ENCODE assay signal across 20 cellular contexts in genomic region chr19:33241091-33241529, GRCh38. TPM values are rescaled to one million over a fixed set of nuclear protein-coding genes. Genes with fewer than 3 reads are reported as not detected.
DNase-seq lines count a peak whose midpoint lies in the region; ATAC-seq and TF ChIP-seq lines count a peak whose summit lies in the region.
"Had no signal": no experiment of that assay in that cellular context is flagged by ENCODE, and none has a peak within 500 bp of the region (broad histone marks: within the 10 kb centered on the region; RNA-seq: fewer than 3 reads in every experiment).

No MANE protein-coding gene starts in this region.

- no peaks in the 10 kb centered on the region for H3K36me3 Mint-ChIP-seq in stimulated activated memory B cell treated with anti-CD40 and anti-IgM and Interleukin-4, amounts not matched to agents 10 μg/mL and 1 μg/mL and 100 μg/mL, for 72 hours
- H3K36me3 Mint-ChIP-seq: activated naive CD4-positive, alpha-beta T cell treated with anti-CD3 and anti-CD28 coated beads, Interleukin-2, amount 50 U/mL, for 24 hours; mesothelial cell of epicardium had no signal

- H3K27me3 ChIP-seq in Panc1 (ENCODE audit: control insufficient read depth, insufficient read depth, low read length) (no peaks in the 10 kb centered on the region), duodenal mucosa (ENCODE audit: control insufficient read depth in 1 of 2, insufficient read depth in 2 of 2, low read length in 2 of 2) (no peaks in the 10 kb centered on the region), lower lobe of right lung (ENCODE audit: low read depth) (peaks cover 3% of the 10 kb centered on the region)

- no peaks in the 10 kb centered on the region for H3K9me3 Mint-ChIP-seq in stimulated activated memory B cell treated with anti-CD40 and anti-IgM and Interleukin-4, amounts not matched to agents 10 μg/mL and 1 μg/mL and 100 μg/mL, for 72 hours
- H3K9me3 Mint-ChIP-seq: activated naive CD4-positive, alpha-beta T cell treated with anti-CD3 and anti-CD28 coated beads, Interleukin-2, amount 50 U/mL, for 24 hours; HFFc6; mesothelial cell of epicardium; neural crest cell had no signal

- H3K4me1 Mint-ChIP-seq in stimulated activated memory B cell treated with anti-CD40 and anti-IgM and Interleukin-4, amounts not matched to agents 10 μg/mL and 1 μg/mL and 100 μg/mL, for 72 hours, result no peaks in the 10 kb centered on the region
- H3K4me1 Mint-ChIP-seq: activated naive CD4-positive, alpha-beta T cell treated with anti-CD3 and anti-CD28 coated beads, Interleukin-2, amount 50 U/mL, for 24 hours; mesothelial cell of epicardium; neural crest cell had no signal

- H3K36me3 ChIP-seq in Panc1 (ENCODE audit: control insufficient read depth, insufficient read depth, low read length) (no peaks in the 10 kb centered on the region), duodenal mucosa (ENCODE audit: control insufficient read depth in 1 of 2, insufficient read depth in 2 of 2, low read length in 2 of 2) (no peaks in the 10 kb centered on the region), lower lobe of right lung (no peaks in the 10 kb centered on the region)
- H3K36me3 ChIP-seq: prostate gland, thoracic aorta had no signal

- CTCF ChIA-PET in Panc1 (lab: Charles Lee), result interaction anchor here (0.6 to 1.8 kb wide), 6 partner anchors 149 to 167 kb away, joined by 4 to 17 read pairs (median 5); no protein-coding TSS in a partner anchor

- no peak overlapping the region for H3K4me3 Mint-ChIP-seq in stimulated activated memory B cell treated with anti-CD40 and anti-IgM and Interleukin-4, amounts not matched to agents 10 μg/mL and 1 μg/mL and 100 μg/mL, for 72 hours
- H3K4me3 Mint-ChIP-seq: activated naive CD4-positive, alpha-beta T cell treated with anti-CD3 and anti-CD28 coated beads, Interleukin-2, amount 50 U/mL, for 24 hours; HFFc6; mesothelial cell of epicardium; neural crest cell had no signal

- peaks cover 50% of the 10 kb centered on the region for H3K27me3 Mint-ChIP-seq in stimulated activated memory B cell treated with anti-CD40 and anti-IgM and Interleukin-4, amounts not matched to agents 10 μg/mL and 1 μg/mL and 100 μg/mL, for 72 hours
- H3K27me3 Mint-ChIP-seq: activated naive CD4-positive, alpha-beta T cell treated with anti-CD3 and anti-CD28 coated beads, Interleukin-2, amount 50 U/mL, for 24 hours had no signal

- H3K27ac Mint-ChIP-seq in stimulated activated memory B cell treated with anti-CD40 and anti-IgM and Interleukin-4, amounts not matched to agents 10 μg/mL and 1 μg/mL and 100 μg/mL, for 72 hours, result no peak overlapping the region
- H3K27ac Mint-ChIP-seq: activated naive CD4-positive, alpha-beta T cell treated with anti-CD3 and anti-CD28 coated beads, Interleukin-2, amount 50 U/mL, for 24 hours; HFFc6; mesothelial cell of epicardium had no signal

- no peaks in the 10 kb centered on the region; the same call in 1 of the 2 replicates for H3K4me1 ChIP-seq in Panc1 (ENCODE audit: control insufficient read depth, insufficient read depth, low read length)
- H3K4me1 ChIP-seq in duodenal mucosa (ENCODE audit: control insufficient read depth in 1 of 2, insufficient read depth in 2 of 2, low read length in 2 of 2), result peaks cover 6 to 7% of the 10 kb centered on the region in 2 donors
- H3K4me1 ChIP-seq in lower lobe of right lung, result peaks cover 10% of the 10 kb centered on the region
- H3K4me1 ChIP-seq: prostate gland had no signal

- H3K4me3 ChIP-seq in Panc1 (ENCODE audit: low read depth in 2 of 2, low read length in 2 of 2) (no peak overlapping the region), duodenal mucosa (ENCODE audit: low read depth in 1 of 2, low read length in 2 of 2) (peak overlapping the region in 1 of 2 donors; percentile 43), lower lobe of right lung (no peak overlapping the region)
- H3K4me3 ChIP-seq: PC-9, prostate gland, thoracic aorta had no signal

- intact Hi-C loops in Panc1 (cut with micrococcal nuclease; ENCODE audit: unreplicated experiment) (loop anchor here (2.0 kb wide), 1 partner anchor 166 kb away; no protein-coding TSS in a partner anchor), lower lobe of right lung (cut with DNase I) (no loop called here)

- H3K9me3 ChIP-seq in Panc1 (ENCODE audit: control insufficient read depth, insufficient read depth, low read depth, low read length) (no peaks in the 10 kb centered on the region), duodenal mucosa (ENCODE audit: control insufficient read depth in 1 of 2, low read length in 2 of 2) (peaks cover 7 to 11% of the 10 kb centered on the region in 2 donors), lower lobe of right lung (peaks cover 5% of the 10 kb centered on the region)
- H3K9me3 ChIP-seq: prostate gland had no signal

- H3K9ac ChIP-seq in duodenal mucosa (ENCODE audit: low read depth in 1 of 2, low read length in 2 of 2), result no peak overlapping the region

- DNase-seq in Panc1 (ENCODE audit: low read depth, low spot score) (no peak), lower lobe of right lung (peak; percentile 43)
- DNase-seq in effector CD4-positive, alpha-beta T cell, result no peak
- DNase-seq: HFFc6; kidney glomerular epithelial cell; NCI-H2081; NCI-H446; PC-9; stimulated activated CD4-positive, alpha-beta T cell treated with anti-CD3 and anti-CD28 coated beads, Interleukin-1b, Interleukin-23, amount 100 ng/mL, for 48 hours; T-helper 1 cell had no signal

- H3K27ac ChIP-seq in Panc1 (ENCODE audit: low read length), result no peak overlapping the region
- H3K27ac ChIP-seq in duodenal mucosa (ENCODE audit: low read depth, low read length), result peak overlapping the region; percentile 20
- no peak overlapping the region for H3K27ac ChIP-seq in lower lobe of right lung
- H3K27ac ChIP-seq: HL-60, PC-9, prostate gland, thoracic aorta had no signal

- no peak for TF ChIP-seq CTCF in Panc1 (IDR thresholded peaks at IDR 0.05)
- TF ChIP-seq CTCF in lower lobe of right lung (IDR thresholded peaks at IDR 0.05), result no peak

- BruUV-seq in Panc1 (replicated peaks; lab: Mats Ljungman, UMichigan), result no TSS peak

- POLR2A ChIA-PET in Panc1 (lab: Charles Lee), result interaction anchor here (0.6 kb wide), 1 partner anchor 84 kb away, joined by 5 read pairs; no protein-coding TSS in a partner anchor

- ATAC-seq in Panc1 (peak; percentile 23), lower lobe of right lung (peak; percentile 3 to 7), GM18870 (IDR thresholded peaks at IDR 0.05; ENCODE audit: unreplicated experiment) (no peak), GM19035 (IDR thresholded peaks at IDR 0.05; ENCODE audit: unreplicated experiment) (no peak)
- peak; percentile 45 for ATAC-seq in stimulated activated memory B cell treated with anti-CD40 and anti-IgM and Interleukin-4, amounts not matched to agents 10 μg/mL and 1 μg/mL and 100 μg/mL, for 72 hours

- in situ Hi-C loops in Panc1 (cut with HindIII; ENCODE audit: low pct_unique_long_range_greater_than_20kb, low sequenced_read_pairs), result no loop called here

RNA-seq across cellular contexts. Expression of gene SLC7A10, which starts 15.5 kb away (rescaled TPM):
- 1.1 TPM for total RNA-seq in Panc1 (2021; ENCODE audit: unreplicated experiment)
- 5.2 TPM for polyA plus RNA-seq in Panc1 (2012; ENCODE audit: insufficient read length)
- 0.62 TPM for total RNA-seq in lower lobe of right lung
- total RNA-seq: HFFc6, PC-9, thoracic aorta had no signal

RNA-seq across cellular contexts. Expression of gene LRP3, which starts 47.0 kb away (rescaled TPM):
- total RNA-seq in Panc1 (2021; ENCODE audit: unreplicated experiment) (28.6 TPM), lower lobe of right lung (13.8 TPM)
- polyA plus RNA-seq in Panc1 (2012; ENCODE audit: insufficient read length), result 40.1 TPM

Comparison
In these comparisons a context has a peak if more than half of its experiments do, and no peak if none do; other contexts are left out.
1. ATAC-seq: peak in Panc1 (single experiment), lower lobe of right lung (2 of 2) and stimulated activated memory B cell treated with anti-CD40 and anti-IgM and Interleukin-4, amounts not matched to agents 10 μg/mL and 1 μg/mL and 100 μg/mL, for 72 hours (single experiment); none in GM18870 (single experiment) and GM19035 (single experiment).